Comparison of ENCODE assay signal across 8 cellular contexts in genomic region chrX:47366051-47366722, GRCh38. TPM values are rescaled to one million over a fixed set of nuclear protein-coding genes. Genes with fewer than 3 reads are reported as not detected.
DNase-seq lines count a peak whose midpoint lies in the region; TF ChIP-seq lines count a peak whose summit lies in the region.

No MANE protein-coding gene starts in this region.

- H3K36me3 ChIP-seq in hepatocyte (replicated peaks; ENCODE audit: insufficient read depth, low read depth) (no peaks in the 10 kb centered on the region), uterus (no peaks in the 10 kb centered on the region)

- H3K4me1 ChIP-seq in hepatocyte (ENCODE audit: insufficient read depth) (no peaks in the 10 kb centered on the region), uterus (no peaks in the 10 kb centered on the region)

- H3K4me3 ChIP-seq in astrocyte of the spinal cord (ENCODE audit: low read depth, low read length) (peak overlapping the region; percentile 45), hepatocyte (peak overlapping the region; percentile 32), uterus (peak overlapping the region; percentile 29 to 37)

- no peak for TF ChIP-seq POLR2A in uterus (IDR thresholded peaks at IDR 0.05)

- no peaks in the 10 kb centered on the region for H3K9me3 ChIP-seq in hepatocyte (ENCODE audit: low read depth)
- no peaks in the 10 kb centered on the region for H3K9me3 ChIP-seq in uterus

- no peaks in the 10 kb centered on the region for H3K79me2 ChIP-seq in hepatocyte

- no peaks in the 10 kb centered on the region for H4K20me1 ChIP-seq in hepatocyte (ENCODE audit: insufficient read depth, poor library complexity, severe bottlenecking)

- 57% methylated on average over 31 of the region's 31 CpGs for WGBS in hepatocyte (ENCODE audit: low lambda C conversion rate, missing lambda C conversion rate)

- H3K27ac ChIP-seq in hepatocyte = peak overlapping the region; percentile 54
- peak overlapping the region; percentile 61 to 72 for H3K27ac ChIP-seq in uterus

- intact Hi-C loops in uterus (cut with DNase I; ENCODE audit: low total_unique reads) = no loop called here

- H2AFZ ChIP-seq in hepatocyte = peak overlapping the region; percentile 80

- H3K4me2 ChIP-seq in hepatocyte = peak overlapping the region; percentile 68

- peak; percentile 16 for DNase-seq in AG09319 (ENCODE audit: extremely low read depth, low read depth)
- peak; percentile 54 for DNase-seq in GM20000 (ENCODE audit: low spot score)
- DNase-seq in NCI-H128 (lab: John Stamatoyannopoulos, UW; ENCODE audit: unreplicated experiment) = peak; percentile 84
- DNase-seq in T-helper 9 cell = peak; percentile 52
- DNase-seq in astrocyte of the spinal cord (ENCODE audit: low read depth, low spot score) = peak; percentile 71
- DNase-seq in hepatocyte (ENCODE audit: low spot score) = peak; percentile 71
- DNase-seq in renal cortical epithelial cell (ENCODE audit: low read depth) = peak; percentile 62
- peak; percentile 60 to 68 for DNase-seq in uterus

- H3K9me2 ChIP-seq in hepatocyte (replicated peaks; ENCODE audit: insufficient read depth) = no peaks in the 10 kb centered on the region

- TF ChIP-seq CTCF in AG09319 (IDR thresholded peaks at IDR 0.05; ENCODE audit: low read depth, low read length) (peak; percentile 5; the same call in 1 of the 2 replicates), GM20000 (IDR thresholded peaks at IDR 0.05; ENCODE audit: extremely low read depth, missing control alignments) (no peak), astrocyte of the spinal cord (IDR thresholded peaks at IDR 0.05; ENCODE audit: low read depth, low read length) (peak; percentile 12), hepatocyte (IDR thresholded peaks at IDR 0.05; ENCODE audit: poor library complexity) (no peak), uterus (IDR thresholded peaks at IDR 0.05) (no peak)

- in situ Hi-C loops in astrocyte of the spinal cord (cut with HindIII; ENCODE audit: low sequenced_read_pairs) = no loop called here

- no peaks in the 10 kb centered on the region for H3K27me3 ChIP-seq in hepatocyte
- no peaks in the 10 kb centered on the region for H3K27me3 ChIP-seq in uterus

RNA-seq across cellular contexts. Expression of gene ZNF157, which starts 4.2 kb away (rescaled TPM):
- total RNA-seq in hepatocyte (0.08 and 0.33 TPM in 2 replicates), renal cortical epithelial cell (0.17 and 0.65 TPM in 2 replicates), uterus (1 to 10 TPM in 1 of 4 donors, under 1 TPM in 1, not detected in 2; 0.55 to 2.4 TPM)
- not detected in 2 replicates for polyA plus RNA-seq in hepatocyte

Comparison
In these comparisons a context has a peak if more than half of its experiments do, and no peak if none do; other contexts are left out.
1. Peak in every context shown above with its lines: DNase-seq, H3K4me3 ChIP-seq and H3K27ac ChIP-seq.
2. DNase-seq: peak in every context shown above with its lines; median percentile 84 in NCI-H128; 71 in astrocyte of the spinal cord; 71 in hepatocyte; 64 in uterus; 62 in renal cortical epithelial cell; 54 in GM20000; 52 in T-helper 9 cell; 16 in AG09319.
3. CTCF ChIP-seq: peak in AG09319 (single experiment) and astrocyte of the spinal cord (single experiment); none in GM20000 (single experiment), hepatocyte (single experiment) and uterus (0 of 4).